In the genomic region with DNA sequence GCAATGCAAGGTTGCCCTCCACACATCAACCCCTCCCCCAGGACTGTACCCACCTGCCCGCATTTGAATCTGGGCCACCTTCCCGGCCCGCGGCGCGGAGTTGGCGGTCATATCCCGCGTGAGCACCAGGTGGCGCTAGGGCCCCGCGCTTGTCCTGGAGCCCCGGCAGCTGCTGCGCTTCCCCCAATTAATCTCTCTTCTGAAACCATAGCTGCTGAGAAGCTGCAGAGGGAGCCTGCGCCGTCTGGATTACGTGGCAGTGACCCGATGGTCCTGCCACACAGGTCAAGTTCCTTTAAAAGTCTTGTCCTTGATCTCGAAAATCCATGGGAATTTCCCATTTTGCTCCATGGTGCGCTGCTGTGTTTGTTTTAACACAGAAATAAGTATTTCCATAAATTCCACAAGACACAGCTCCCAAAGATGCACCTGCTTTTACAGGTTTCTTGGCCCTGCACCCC, we compare ENCODE assay signal across 8 cellular contexts. TPM values are rescaled to one million over a fixed set of nuclear protein-coding genes. Genes with fewer than 3 reads are reported as not detected.
DNase-seq lines count a peak whose midpoint lies in the region; ATAC-seq, FAIRE-seq and TF ChIP-seq lines count a peak whose summit lies in the region.

No MANE protein-coding gene starts in this region.

- FAIRE-seq in D721Med (lab: Jason Lieb, UNC): no peak
- no peak for FAIRE-seq in frontal cortex (lab: Jason Lieb, UNC)

- no peak overlapping the region for H3K27ac ChIP-seq in MM.1S (ENCODE audit: low read length)
- no peak overlapping the region for H3K27ac ChIP-seq in SJSA1
- no peak overlapping the region for H3K27ac ChIP-seq in osteoblast (ENCODE audit: low read depth, low read length)
- H3K27ac ChIP-seq in testis: no peak overlapping the region

- H3K79me2 ChIP-seq in MM.1S (ENCODE audit: low read length) (no peaks in the 10 kb centered on the region), osteoblast (ENCODE audit: insufficient read depth, low read length) (no peaks in the 10 kb centered on the region)

- H3K4me3 ChIP-seq in MM.1S (ENCODE audit: low read length) (no peak overlapping the region), SJSA1 (no peak overlapping the region), osteoblast (ENCODE audit: insufficient read depth, low read length) (no peak overlapping the region), testis (no peak overlapping the region)

- H3K9ac ChIP-seq in MM.1S (ENCODE audit: low read length): no peak overlapping the region

- H3K36me3 ChIP-seq in MM.1S (replicated peaks; ENCODE audit: insufficient read depth, low read length): no peaks in the 10 kb centered on the region
- H3K36me3 ChIP-seq in SJSA1: no peaks in the 10 kb centered on the region
- no peaks in the 10 kb centered on the region for H3K36me3 ChIP-seq in osteoblast (ENCODE audit: insufficient read depth, low read length)
- no peaks in the 10 kb centered on the region for H3K36me3 ChIP-seq in testis (ENCODE audit: low read depth, missing control alignments)

- no peaks in the 10 kb centered on the region for H3K4me1 ChIP-seq in MM.1S (ENCODE audit: low read length)
- no peaks in the 10 kb centered on the region; the same call in 1 of the 2 replicates for H3K4me1 ChIP-seq in SJSA1 (replicated peaks)
- H3K4me1 ChIP-seq in osteoblast (ENCODE audit: insufficient read depth, low read length): no peaks in the 10 kb centered on the region
- no peaks in the 10 kb centered on the region for H3K4me1 ChIP-seq in testis

- H3K9me3 ChIP-seq in MM.1S (replicated peaks; ENCODE audit: insufficient read depth, low read length) (no peaks in the 10 kb centered on the region), SJSA1 (replicated peaks) (no peaks in the 10 kb centered on the region), osteoblast (ENCODE audit: low read depth, low read length) (no peaks in the 10 kb centered on the region), testis (no peaks in the 10 kb centered on the region)

- H3F3A ChIP-seq in MM.1S (ENCODE audit: insufficient read depth, low read length): no peaks in the 10 kb centered on the region

- TF ChIP-seq CTCF in D721Med (IDR thresholded peaks at IDR 0.05; ENCODE audit: insufficient read depth, missing control alignments): peak; percentile 85
- TF ChIP-seq CTCF in MM.1S (IDR thresholded peaks at IDR 0.05; ENCODE audit: low read length): peak; percentile 68
- TF ChIP-seq CTCF in osteoblast (IDR thresholded peaks at IDR 0.05; ENCODE audit: extremely low read depth, low read depth, low read length): peak; percentile 87
- TF ChIP-seq CTCF in testis (IDR thresholded peaks at IDR 0.05): peak; percentile 95 to 98 (median 96)

- H3K9me2 ChIP-seq in MM.1S (replicated peaks; ENCODE audit: insufficient read depth, low read length): no peaks in the 10 kb centered on the region

- DNase-seq in D721Med (ENCODE audit: insufficient read length, low spot score) (peak; percentile 66), MM.1S (peak; percentile 56), SJSA1 (ENCODE audit: low read depth in 1 of 2, low spot score in 2 of 2) (peak; percentile 66 to 82), frontal cortex (ENCODE audit: low spot score in 2 of 2) (peak; percentile 76 to 91), osteoblast (ENCODE audit: insufficient read length, low spot score, missing footprints) (peak; percentile 99), testis (peak; percentile 88)
- DNase-seq in activated effector memory CD4-positive, alpha-beta T cell treated with anti-CD3 and anti-CD28 coated beads, Interleukin-2, amount 50 U/mL, for 16 hours: peak; percentile 91

- intact Hi-C loops in testis (cut with DNase I; ENCODE audit: low total_unique reads): loop anchor here (10.0 kb wide), 2 partner anchors 163 to 193 kb away; no protein-coding TSS in a partner anchor

- H3K4me2 ChIP-seq in MM.1S (ENCODE audit: low read depth, low read length) (no peak overlapping the region; the same call in 1 of the 2 replicates), osteoblast (ENCODE audit: insufficient read depth, low read length) (peak overlapping the region; percentile 2)

- H4K20me1 ChIP-seq in MM.1S (ENCODE audit: insufficient read depth, low read length): no peaks in the 10 kb centered on the region
- no peaks in the 10 kb centered on the region for H4K20me1 ChIP-seq in osteoblast (ENCODE audit: insufficient read depth, low read length)

- TF ChIP-seq POLR2A in testis (IDR thresholded peaks at IDR 0.05): no peak

- ATAC-seq in GM21786 (IDR thresholded peaks at IDR 0.05; ENCODE audit: unreplicated experiment): peak; percentile 55

- WGBS in testis, 2 donors: 1 to 3% methylated on average over 14 to 20 of the region's 20 CpGs

- H3K27me3 ChIP-seq in MM.1S (replicated peaks; ENCODE audit: insufficient read depth, low read length) (peaks cover 21% of the 10 kb centered on the region), SJSA1 (replicated peaks) (peaks cover 2% of the 10 kb centered on the region; the same call in 1 of the 2 replicates), osteoblast (ENCODE audit: insufficient read depth, low read length) (peaks cover 15% of the 10 kb centered on the region), testis (no peaks in the 10 kb centered on the region)

- H2AFZ ChIP-seq in MM.1S (ENCODE audit: low read length) (no peak overlapping the region), osteoblast (ENCODE audit: low read length) (no peak overlapping the region)

RNA-seq across cellular contexts. Expression of gene COX4I1, which starts 22.0 kb away (rescaled TPM):
- 631 and 775 TPM in 2 replicates for total RNA-seq in SJSA1 (2014; rRNA removed; shearing (Covaris generic))
- total RNA-seq in frontal cortex: 228 TPM
- total RNA-seq in osteoblast: 277 and 297 TPM in 2 replicates
- 100 to 1,000 TPM; 263 to 334 TPM for total RNA-seq in testis
- polyA plus RNA-seq in testis (ENCODE audit: insufficient read depth, low read depth, low replicate concordance): 467 TPM

RNA-seq across cellular contexts. Expression of gene EMC8, which starts 22.1 kb away (rescaled TPM):
- total RNA-seq in SJSA1 (2014; rRNA removed; shearing (Covaris generic)): 53.9 and 70.0 TPM in 2 replicates
- total RNA-seq in frontal cortex: 16.3 TPM
- 28.6 and 30.1 TPM in 2 replicates for total RNA-seq in osteoblast
- 10 to 100 TPM; 44.2 to 57.3 TPM for total RNA-seq in testis
- 38.7 TPM for polyA plus RNA-seq in testis (ENCODE audit: insufficient read depth, low read depth, low replicate concordance)
